ENCODE assay signal across 11 cellular contexts in genomic region chr3:113151475-113152031, GRCh38. TPM values are rescaled to one million over a fixed set of nuclear protein-coding genes. Genes with fewer than 3 reads are reported as not detected.
DNase-seq lines count a peak whose midpoint lies in the region; ATAC-seq and TF ChIP-seq lines count a peak whose summit lies in the region.
"Had no signal": no experiment of that assay in that cellular context is flagged by ENCODE, and none has a peak within 500 bp of the region (broad histone marks: within the 10 kb centered on the region; RNA-seq: fewer than 3 reads in every experiment).

No MANE protein-coding gene starts in this region.

- H3K9me3 ChIP-seq in gastroesophageal sphincter = no peaks in the 10 kb centered on the region

- ATAC-seq in gastroesophageal sphincter = peak; percentile 87
- no peak for ATAC-seq in HG03025 (IDR thresholded peaks at IDR 0.05; ENCODE audit: low FRiP score, unreplicated experiment)
- ATAC-seq: activated CD8-positive, alpha-beta T cell treated with anti-CD3 and anti-CD28 coated beads, Interleukin-2, amount 10 ng/mL, durations not matched to agents 7 days and 5 days had no signal

- TF ChIP-seq CTCF in gastroesophageal sphincter (IDR thresholded peaks at IDR 0.05) = no peak

- peak overlapping the region; percentile 72 to 93 (median 84) for H3K27ac ChIP-seq in gastroesophageal sphincter
- H3K27ac ChIP-seq: C4-2B had no signal

- H3K27me3 ChIP-seq in gastroesophageal sphincter = no peaks in the 10 kb centered on the region

- DNase-seq in Daoy (ENCODE audit: low read depth) (peak; percentile 59), NCI-H345 treated with DMSO at 0.1 percent for 48 hours (lab: John Stamatoyannopoulos, UW; ENCODE audit: unreplicated experiment) (peak; percentile 85), renal cortical epithelial cell (ENCODE audit: low read depth) (peak; percentile 70), hypothalamus (lab: John Stamatoyannopoulos, UW) (no peak), MV-4-11 (lab: John Stamatoyannopoulos, UW) (no peak)
- DNase-seq in activated effector memory CD4-positive, alpha-beta T cell treated with anti-CD3 and anti-CD28 coated beads, Interleukin-2, amount 50 U/mL, for 16 hours = no peak
- DNase-seq: activated CD8-positive, alpha-beta T cell treated with anti-CD3 and anti-CD28 coated beads, Interleukin-2, amount 10 ng/mL, durations not matched to agents 7 days and 5 days had no signal

- H3K4me3 ChIP-seq in gastroesophageal sphincter = no peak overlapping the region

- no peak for TF ChIP-seq EP300 in gastroesophageal sphincter (IDR thresholded peaks at IDR 0.05)

- WGBS in gastroesophageal sphincter (ENCODE audit: low coverage in 1 of 2), 2 donors = 1 to 29% methylated on average over 6 of the region's 6 CpGs

- TF ChIP-seq POLR2A in gastroesophageal sphincter (IDR thresholded peaks at IDR 0.05) = no peak

- H3K4me1 ChIP-seq in gastroesophageal sphincter = peaks cover 29 to 86% (median 44%) of the 10 kb centered on the region in 3 donors
- H3K4me1 ChIP-seq: parathyroid adenoma had no signal

- no peaks in the 10 kb centered on the region for H3K36me3 ChIP-seq in gastroesophageal sphincter

RNA-seq across cellular contexts. Expression of gene BOC, which starts 59.8 kb away (rescaled TPM):
- total RNA-seq in Daoy (2014; rRNA removed; shearing (Covaris generic)) = 4.4 and 5.0 TPM in 2 replicates
- total RNA-seq in gastroesophageal sphincter = 100 to 1,000 TPM in 1 of 4 donors, 10 to 100 TPM in 3; 41.5 to 130 (median 73.9) TPM
- 0.52 and 3.0 TPM in 2 replicates for total RNA-seq in renal cortical epithelial cell
- total RNA-seq: activated CD8-positive, alpha-beta T cell treated with anti-CD3 and anti-CD28 coated beads, Interleukin-2, amount 10 ng/mL, durations not matched to agents 7 days and 5 days had no signal

Comparison
In these comparisons a context has a peak if more than half of its experiments do, and no peak if none do; other contexts are left out.
1. DNase-seq: peak in Daoy (single experiment), NCI-H345 treated with DMSO at 0.1 percent for 48 hours (single experiment) and renal cortical epithelial cell (single experiment); none in activated effector memory CD4-positive, alpha-beta T cell treated with anti-CD3 and anti-CD28 coated beads, Interleukin-2, amount 50 U/mL, for 16 hours (single experiment), hypothalamus (0 of 51) and MV-4-11 (single experiment).